Comparison of ENCODE assay signal across 21 cellular contexts in the genomic region with DNA sequence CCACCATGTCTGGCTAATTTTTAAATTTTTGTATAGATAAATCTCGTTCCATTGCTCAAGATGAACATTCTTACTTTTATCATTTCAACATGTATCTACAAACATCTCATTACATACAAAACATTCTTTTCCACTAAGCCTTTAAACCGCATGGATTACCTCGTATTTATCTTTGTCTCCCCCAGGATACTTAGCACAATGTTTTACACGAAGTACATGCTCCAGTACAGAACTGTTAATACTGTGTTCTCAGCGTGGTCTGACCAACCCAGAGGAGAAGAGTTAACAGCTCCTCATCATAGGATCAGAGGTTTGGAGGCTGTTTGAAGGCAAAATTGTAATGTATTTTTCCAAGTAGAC.
"Had no signal": no experiment of that assay in that cellular context is flagged by ENCODE, and none has a peak within 500 bp of the region (broad histone marks: within the 10 kb centered on the region; RNA-seq: fewer than 3 reads in every experiment).

No MANE protein-coding gene starts in this region.

- H3K9me3 Mint-ChIP-seq: activated naive CD4-positive, alpha-beta T cell treated with anti-CD3 and anti-CD28 coated beads, Interleukin-2, amount 50 U/mL, for 24 hours; mesothelial cell of epicardium; nephron; T-helper 1 cell treated with Interleukin-12 subunit alpha and Interleukin-12 subunit beta and Interleukin-4 antibody, amounts not matched to agents 30 μg/mL and 1 μg/mL, for 36 hours had no signal

- H3K4me3 ChIP-seq: adrenal gland, cardiac muscle cell, esophagus squamous epithelium, lower lobe of right lung, tibial artery had no signal

- H3K9me3 ChIP-seq: adrenal gland, esophagus squamous epithelium, lower lobe of right lung, tibial artery had no signal

- H3K36me3 ChIP-seq: adrenal gland, cardiac muscle cell, tibial artery had no signal

- H3K27ac Mint-ChIP-seq: activated naive CD4-positive, alpha-beta T cell treated with anti-CD3 and anti-CD28 coated beads, Interleukin-2, amount 50 U/mL, for 24 hours; mesothelial cell of epicardium; nephron; T-helper 1 cell treated with Interleukin-12 subunit alpha and Interleukin-12 subunit beta and Interleukin-4 antibody, amounts not matched to agents 30 μg/mL and 1 μg/mL, for 36 hours had no signal

- H3K4me3 Mint-ChIP-seq: activated naive CD4-positive, alpha-beta T cell treated with anti-CD3 and anti-CD28 coated beads, Interleukin-2, amount 50 U/mL, for 24 hours; mesothelial cell of epicardium; nephron; T-helper 1 cell treated with Interleukin-12 subunit alpha and Interleukin-12 subunit beta and Interleukin-4 antibody, amounts not matched to agents 30 μg/mL and 1 μg/mL, for 36 hours had no signal

- H3K27me3 Mint-ChIP-seq: activated naive CD4-positive, alpha-beta T cell treated with anti-CD3 and anti-CD28 coated beads, Interleukin-2, amount 50 U/mL, for 24 hours had no signal

- ATAC-seq: lower lobe of right lung had no signal

- H3K27ac ChIP-seq: adrenal gland, cardiac muscle cell, lower lobe of right lung, tibial artery had no signal

- DNase-seq: activated CD4-positive, alpha-beta T cell treated with anti-CD3 and anti-CD28 coated beads, Interleukin-2, amount 50 U/mL, for 1 hour; activated CD4-positive, CD25-positive, alpha-beta regulatory T cell treated with anti-CD3 and anti-CD28 coated beads, Interleukin-2, amount 50 U/mL, for 72 hours; activated CD8-positive, alpha-beta memory T cell treated with anti-CD3 and anti-CD28 coated beads, Interleukin-2, amount 50 U/mL, for 4 hours; activated gamma-delta T cell; activated T-cell treated with anti-CD3 and anti-CD28 coated beads, Interleukin-2, amount 50 U/mL, for 48 hours; adrenal gland; dermis blood vessel endothelial cell; effector memory CD4-positive, alpha-beta T cell; esophagus squamous epithelium; hypothalamus; lower lobe of right lung; occipital lobe; posterior cingulate gyrus; retina; stimulated activated CD8-positive, alpha-beta memory T cell treated with anti-CD3 and anti-CD28 coated beads, Interleukin-4, amount 100 ng/mL, for 48 hours; tibial artery had no signal

- H3K27me3 ChIP-seq: adrenal gland, cardiac muscle cell, esophagus squamous epithelium, tibial artery had no signal
